ENCODE assay signal across 8 cellular contexts in the genomic region with DNA sequence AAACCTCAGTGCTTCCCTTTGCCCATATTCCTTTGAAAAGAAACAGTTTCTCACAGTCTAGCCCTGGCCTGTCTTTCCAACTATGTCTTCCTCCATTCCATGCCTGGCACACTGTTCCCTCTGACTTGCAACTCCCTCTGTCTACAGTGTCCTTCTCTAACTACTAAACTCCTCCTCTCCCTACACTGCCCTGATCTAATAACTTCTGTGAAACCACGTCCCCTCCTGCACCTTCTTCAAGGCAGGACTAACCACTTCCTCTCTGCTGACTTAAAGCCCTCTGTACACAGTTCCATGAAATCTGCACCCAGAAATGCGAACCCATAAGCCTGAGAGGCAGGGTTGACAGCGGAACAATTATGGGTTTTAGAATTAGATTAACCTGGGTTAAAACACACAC.
DNase-seq lines count a peak whose midpoint lies in the region; ATAC-seq, FAIRE-seq and TF ChIP-seq lines count a peak whose summit lies in the region.

No MANE protein-coding gene starts in this region.

- peaks cover 0 to 3% (median 2%) of the 10 kb centered on the region in 7 donors for H3K9me3 Mint-ChIP-seq in CD14-positive monocyte

- peak; percentile 94 for ATAC-seq in GM19035 (IDR thresholded peaks at IDR 0.05; ENCODE audit: unreplicated experiment)
- peak; percentile 87 for ATAC-seq in HG03108 (IDR thresholded peaks at IDR 0.05; ENCODE audit: unreplicated experiment)
- peak; percentile 96 for ATAC-seq in T-helper 17 cell

- H3K4me3 ChIP-seq in keratinocyte (ENCODE audit: control insufficient read depth in 2 of 3, extremely low read depth in 1 of 3, insufficient read depth in 2 of 3, low read depth in 1 of 3, low read length in 3 of 3) = no peak overlapping the region
- no peak overlapping the region for H3K4me3 ChIP-seq in uterus

- dilution Hi-C loops in keratinocyte (cut with MboI; ENCODE audit: extremely low pct_ligation_motif_present, low sequenced_read_pairs) = no loop called here

- no peaks in the 10 kb centered on the region for H3K9me1 ChIP-seq in keratinocyte (ENCODE audit: control insufficient read depth, extremely low read depth, insufficient read depth, low read length)

- H3K27ac ChIP-seq in keratinocyte (ENCODE audit: control insufficient read depth, insufficient read depth, low read length) (no peak overlapping the region), uterus (no peak overlapping the region)

- H3K36me3 Mint-ChIP-seq in CD14-positive monocyte (peaks cover 0 to 2% of the 10 kb centered on the region in 2 donors), T-helper 17 cell (ENCODE audit: low read depth) (no peaks in the 10 kb centered on the region)

- intact Hi-C loops in CD14-positive monocyte (cut with micrococcal nuclease) (loop anchor here in 1 of 2 donors (10.0 kb wide), 1 partner anchor 61 kb away; a partner anchor contains a TSS), uterus (cut with DNase I; ENCODE audit: low total_unique reads) (no loop called here)

- H3K9me3 ChIP-seq in T-helper 17 cell (ENCODE audit: control insufficient read depth, low read length, poor library complexity, severe bottlenecking) (no peaks in the 10 kb centered on the region), keratinocyte (ENCODE audit: control insufficient read depth, low read depth, low read length) (no peaks in the 10 kb centered on the region), uterus (no peaks in the 10 kb centered on the region)

- peaks cover 0 to 7% (median 3%) of the 10 kb centered on the region in 3 donors for H3K27me3 Mint-ChIP-seq in CD14-positive monocyte (ENCODE audit: low read depth in 3 of 3)
- H3K27me3 Mint-ChIP-seq in T-helper 17 cell = no peaks in the 10 kb centered on the region

- no peaks in the 10 kb centered on the region for H3K79me2 ChIP-seq in keratinocyte (ENCODE audit: control insufficient read depth, insufficient read depth, low read length)

- peak; percentile 52 for DNase-seq in CD14-positive monocyte (ENCODE audit: low spot score)
- DNase-seq in T-helper 17 cell = peak in 1 of 3 donors; percentile 8
- DNase-seq in keratinocyte (ENCODE audit: low read depth, low spot score) = no peak
- DNase-seq in NCI-H2081 (lab: John Stamatoyannopoulos, UW) = no peak
- DNase-seq in uterus = no peak
- no peak for DNase-seq in germinal center (ENCODE audit: low spot score)

- H3K4me1 Mint-ChIP-seq in CD14-positive monocyte (peaks cover 64% of the 10 kb centered on the region), T-helper 17 cell (peaks cover 39% of the 10 kb centered on the region)

- no peak for TF ChIP-seq POLR2A in uterus (IDR thresholded peaks at IDR 0.05)

- H3K4me3 Mint-ChIP-seq in CD14-positive monocyte (peak overlapping the region; percentile 28 to 58), T-helper 17 cell (peak overlapping the region; percentile 76)

- H2AFZ ChIP-seq in keratinocyte (ENCODE audit: control insufficient read depth, low read length) = peak overlapping the region; percentile 63

- no peak overlapping the region for H3K9ac ChIP-seq in keratinocyte (ENCODE audit: control insufficient read depth, extremely low read depth, insufficient read depth, low read length)

- no peaks in the 10 kb centered on the region for H4K20me1 ChIP-seq in keratinocyte (ENCODE audit: control insufficient read depth, extremely low read depth, insufficient read depth, low read length)

- H3K4me1 ChIP-seq in keratinocyte (ENCODE audit: control insufficient read depth, extremely low read depth, insufficient read depth, low read length) = no peaks in the 10 kb centered on the region
- H3K4me1 ChIP-seq in uterus = no peaks in the 10 kb centered on the region

- peak overlapping the region; percentile 76 to 85 (median 83) for H3K27ac Mint-ChIP-seq in CD14-positive monocyte
- H3K27ac Mint-ChIP-seq in T-helper 17 cell = peak overlapping the region; percentile 56

- no peak overlapping the region for H3K4me2 ChIP-seq in keratinocyte (ENCODE audit: control insufficient read depth, extremely low read depth, insufficient read depth, low read depth, low read length)

- peak; percentile 41 for FAIRE-seq in keratinocyte (lab: Jason Lieb, UNC)

- TF ChIP-seq CTCF in CD14-positive monocyte (IDR thresholded peaks at IDR 0.05) = no peak
- TF ChIP-seq CTCF in keratinocyte (optimal IDR thresholded peaks at IDR 0.05 in 1 of 3, IDR thresholded peaks at IDR 0.05 in 1 of 3, conservative IDR thresholded peaks at IDR 0.05 in 1 of 3; ENCODE audit: extremely low read depth in 1 of 3, insufficient read depth in 2 of 3, low read length in 3 of 3) = no peak
- no peak for TF ChIP-seq CTCF in uterus (IDR thresholded peaks at IDR 0.05)

- H3K27me3 ChIP-seq in keratinocyte (ENCODE audit: control insufficient read depth, extremely low read depth, insufficient read depth, low read length) (no peaks in the 10 kb centered on the region), uterus (no peaks in the 10 kb centered on the region)

- H3K36me3 ChIP-seq in keratinocyte (ENCODE audit: control insufficient read depth in 2 of 2, extremely low read depth in 1 of 2, insufficient read depth in 2 of 2, low read length in 2 of 2) = no peaks in the 10 kb centered on the region
- no peaks in the 10 kb centered on the region for H3K36me3 ChIP-seq in uterus
